ENCODE assay signal across 24 cellular contexts in the genomic region with DNA sequence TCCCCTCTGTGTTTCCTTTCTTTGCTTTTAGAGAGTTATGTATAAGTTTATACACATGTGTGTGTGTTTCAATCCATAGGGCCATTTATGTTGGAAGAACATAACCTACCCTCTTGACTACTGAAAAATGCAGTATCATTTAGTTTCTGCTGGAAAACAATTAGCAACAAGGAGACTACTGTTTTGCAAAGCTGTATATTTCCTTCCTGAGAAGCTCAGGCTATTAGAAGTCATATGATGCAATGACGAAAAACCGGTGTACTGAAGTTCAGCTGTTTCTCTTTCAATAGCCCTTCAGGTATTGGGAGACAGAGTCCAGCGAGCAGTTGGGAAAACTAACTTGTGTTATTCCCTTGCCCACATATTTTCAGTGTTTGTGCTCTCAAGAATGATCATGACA.
"Had no signal": no experiment of that assay in that cellular context is flagged by ENCODE, and none has a peak within 500 bp of the region (broad histone marks: within the 10 kb centered on the region; RNA-seq: fewer than 3 reads in every experiment).

No MANE protein-coding gene starts in this region.

- H3K4me3 ChIP-seq: MG63 had no signal

- H3K9me3 ChIP-seq: MG63 had no signal

- H3K36me3 ChIP-seq: MG63 had no signal

- H3K27ac ChIP-seq: RWPE1 had no signal

- ATAC-seq: HepG2, Panc1, PC-3, SK-N-SH treated with all-trans-retinoic acid at 6 μM for 48 hours had no signal

- H3K27me3 ChIP-seq: MG63 had no signal

- DNase-seq: IMR-90; Karpas-422; KG1; MG63; NCI-H1092; NCI-H1105 treated with DMSO at 0.1 percent for 48 hours; NCI-H1417 treated with DMSO at 0.1 percent for 48 hours; NCI-H146; NCI-H1694 treated with DMSO at 0.1 percent for 48 hours; NCI-H1930; NCI-H2081; NCI-H2107; NCI-H2171 treated with DMSO at 0.1 percent for 48 hours; NCI-H2227 treated with DMSO at 0.1 percent for 48 hours; NCI-H524 treated with DMSO at 0.1 percent for 48 hours; NCI-H69; NCI-H774; NK-92 treated with Interleukin-12 subunit alpha and Interleukin-12 subunit beta, amount 100 ng/mL, for 24 hours; PC-3; SHP77 had no signal
